11 cellular contexts compared by ENCODE assay signal in genomic region chr1:225897595-225898514, GRCh38.
A peak's percentile ranks its signal among the peaks of the same experiment; 100 is the strongest.
DNase-seq lines count a peak whose midpoint lies in the region; ATAC-seq and TF ChIP-seq lines count a peak whose summit lies in the region.
"Had no signal": no experiment of that assay in that cellular context is flagged by ENCODE, and none has a peak within 500 bp of the region (broad histone marks: within the 10 kb centered on the region; RNA-seq: fewer than 3 reads in every experiment).

No MANE protein-coding gene starts in this region.

- peak overlapping the region in 1 of 2 experiments; percentile 18 for H3K4me3 ChIP-seq in neutrophil (ENCODE audit: low read depth in 1 of 2, low read length in 1 of 2)

- no peaks in the 10 kb centered on the region for H3K27me3 ChIP-seq in neutrophil

- no peaks in the 10 kb centered on the region for H3K36me3 Mint-ChIP-seq in activated naive CD8-positive, alpha-beta T cell

- peak; percentile 26 for DNase-seq in NCI-H2107 treated with DMSO at 0.1 percent for 48 hours (lab: John Stamatoyannopoulos, UW; ENCODE audit: unreplicated experiment)
- DNase-seq in NCI-H2107 (lab: John Stamatoyannopoulos, UW), result no peak
- peak; percentile 81 for DNase-seq in NCI-H510A treated with DMSO at 0.1 percent for 48 hours (lab: John Stamatoyannopoulos, UW)
- no peak for DNase-seq in HuH-7 (ENCODE audit: low spot score)
- DNase-seq in SW 1271 (lab: John Stamatoyannopoulos, UW), result no peak
- DNase-seq: midbrain, NCI-H2171 treated with DMSO at 0.1 percent for 48 hours, trophoblast cell had no signal

- H3K27me3 Mint-ChIP-seq in activated naive CD8-positive, alpha-beta T cell, result no peaks in the 10 kb centered on the region

- no peak for TF ChIP-seq CTCF in neutrophil (IDR thresholded peaks at IDR 0.05)

- ATAC-seq in GM19397 (IDR thresholded peaks at IDR 0.05; ENCODE audit: unreplicated experiment), result no peak

- no peaks in the 10 kb centered on the region for H3K9me3 ChIP-seq in neutrophil

- peaks cover 47% of the 10 kb centered on the region for H3K4me1 Mint-ChIP-seq in activated naive CD8-positive, alpha-beta T cell (ENCODE audit: low read depth)

- no peaks in the 10 kb centered on the region for H3K36me3 ChIP-seq in neutrophil

- peak overlapping the region; percentile 91 for H3K27ac ChIP-seq in neutrophil

- peaks cover 26 to 40% of the 10 kb centered on the region in 2 experiments for H3K4me1 ChIP-seq in neutrophil (ENCODE audit: control insufficient read depth in 1 of 2, insufficient read depth in 1 of 2, low read depth in 1 of 2, low read length in 1 of 2)

- peak overlapping the region; percentile 83 for H3K27ac Mint-ChIP-seq in activated naive CD8-positive, alpha-beta T cell

- H3K9me3 Mint-ChIP-seq in activated naive CD8-positive, alpha-beta T cell (ENCODE audit: low read depth), result no peaks in the 10 kb centered on the region

- H3K4me3 Mint-ChIP-seq in activated naive CD8-positive, alpha-beta T cell, result peak overlapping the region; percentile 62

Comparison
In these comparisons a context has a peak if more than half of its experiments do, and no peak if none do; other contexts are left out.
1. DNase-seq: peak in NCI-H2107 treated with DMSO at 0.1 percent for 48 hours (single experiment) and NCI-H510A treated with DMSO at 0.1 percent for 48 hours (single experiment); none in NCI-H2107 (single experiment), HuH-7 (single experiment) and SW 1271 (0 of 2).